In genomic region chr15:81450721-81451120, GRCh38 we compare ENCODE assay signal across 27 cellular contexts.
"Had no signal": no experiment of that assay in that cellular context is flagged by ENCODE, and none has a peak within 500 bp of the region (broad histone marks: within the 10 kb centered on the region; RNA-seq: fewer than 3 reads in every experiment).

No MANE protein-coding gene starts in this region.

- ATAC-seq: effector memory CD8-positive, alpha-beta T cell; esophagus mucosa; gastrocnemius medialis; gastroesophageal sphincter; heart left ventricle; heart right ventricle had no signal

- H3K27me3 ChIP-seq: colonic mucosa, dorsolateral prefrontal cortex, esophagus muscularis mucosa, esophagus squamous epithelium, foreskin keratinocyte, gastrocnemius medialis, gastroesophageal sphincter, heart left ventricle, heart right ventricle had no signal

- H3K36me3 ChIP-seq: colonic mucosa, esophagus muscularis mucosa, esophagus squamous epithelium, gastrocnemius medialis, gastroesophageal sphincter, heart left ventricle, heart right ventricle had no signal

- DNase-seq: colonic mucosa; cortex of kidney; dermis blood vessel endothelial cell; dorsolateral prefrontal cortex; effector CD4-positive, alpha-beta T cell; effector CD8-positive, alpha-beta T cell; effector memory CD4-positive, alpha-beta T cell; effector memory CD8-positive, alpha-beta T cell; endodermal cell; erythroblast; esophagus squamous epithelium; foreskin fibroblast; foreskin keratinocyte; foreskin melanocyte; gastrocnemius medialis; glutamatergic neuron; head of caudate nucleus; heart left ventricle; heart right ventricle had no signal

- H3K4me3 ChIP-seq: colonic mucosa, coronary artery, dorsolateral prefrontal cortex, esophagus muscularis mucosa, esophagus squamous epithelium, gastrocnemius medialis, gastroesophageal sphincter, heart left ventricle, heart right ventricle had no signal

- H3K27ac ChIP-seq: colonic mucosa, coronary artery, dorsolateral prefrontal cortex, esophagus muscularis mucosa, esophagus squamous epithelium, foreskin keratinocyte, gastrocnemius medialis, gastroesophageal sphincter, heart left ventricle, heart right ventricle had no signal

- FAIRE-seq: colon, endometrium, endothelial cell of umbilical vein, frontal cortex had no signal

- H3K9me3 ChIP-seq: colonic mucosa, esophagus squamous epithelium had no signal

- H3K4me1 ChIP-seq: colonic mucosa, esophagus muscularis mucosa, esophagus squamous epithelium, foreskin keratinocyte, gastrocnemius medialis, gastroesophageal sphincter, heart left ventricle, heart right ventricle had no signal
